In genomic region chr12:2052861-2053674, GRCh38 we compare ENCODE assay signal across 9 cellular contexts. TPM values are rescaled to one million over a fixed set of nuclear protein-coding genes. Genes with fewer than 3 reads are reported as not detected.
DNase-seq lines count a peak whose midpoint lies in the region; ATAC-seq, FAIRE-seq and TF ChIP-seq lines count a peak whose summit lies in the region.
"Had no signal": no experiment of that assay in that cellular context is flagged by ENCODE, and none has a peak within 500 bp of the region (broad histone marks: within the 10 kb centered on the region; RNA-seq: fewer than 3 reads in every experiment).

Gene CACNA1C (plus strand): TSS chr12:2052987. CDS start chr12:2053563, 576 bp downstream.

- ATAC-seq in HepG2 (peak; percentile 80), HG03108 (IDR thresholded peaks at IDR 0.05; ENCODE audit: unreplicated experiment) (no peak)

- TF ChIP-seq CTCF in Loucy (conservative IDR thresholded peaks at IDR 0.05; ENCODE audit: low read length) (no peak), VCaP (conservative IDR thresholded peaks at IDR 0.05) (peak; percentile 69), dorsolateral prefrontal cortex (IDR thresholded peaks at IDR 0.05 in 54 of 56, conservative IDR thresholded peaks at IDR 0.05 in 2 of 56; ENCODE audit: low read depth in 1 of 56, partially characterized antibody in 56 of 56) (peak in 49 of 56 donors; percentile 7 to 63 (median 42)), HepG2 (CRISPR knock-in tag; IDR thresholded peaks at IDR 0.05) (no peak)

- H3F3A ChIP-seq in Loucy (ENCODE audit: low read depth), result no peaks in the 10 kb centered on the region

- in situ Hi-C loops in HepG2 (cut with HindIII; ENCODE audit: extremely low pct_ligation_motif_present, low pct_unique_long_range_greater_than_20kb), result loop anchor here (10.0 kb wide), 1 partner anchor 532 kb away; no protein-coding TSS in a partner anchor

- H3K4me3 ChIP-seq in Loucy (ENCODE audit: low read length, poor library complexity, severe bottlenecking) (peak within 1 kb of the TSS; percentile 67), dorsolateral prefrontal cortex (peak within 1 kb of the TSS; percentile 55 to 85 (median 72)), HepG2 (replicated peaks in 1 of 3; ENCODE audit: insufficient read depth in 1 of 3, low read depth in 2 of 3, low read length in 3 of 3) (peak within 1 kb of the TSS; percentile 33 to 66 (median 54); a peak in 4 of 6 replicates)

- H2AFZ ChIP-seq in Loucy (ENCODE audit: low read length), result peak within 1 kb of the TSS; percentile 83
- no peak within 1 kb of the TSS for H2AFZ ChIP-seq in HepG2 (ENCODE audit: low read length)

- no TSS peak for BruUV-seq in HepG2 (replicated peaks; lab: Mats Ljungman, UMichigan)

- TF ChIP-seq EP300 in HepG2 (IDR thresholded peaks at IDR 0.05; ENCODE audit: low read depth in 2 of 2, low read length in 2 of 2), result no peak
- TF ChIP-seq EP300 in HepG2 (CRISPR knock-in tag; IDR thresholded peaks at IDR 0.05; ENCODE audit: borderline replicate concordance), result no peak

- H3K9me2 ChIP-seq in Loucy (replicated peaks; ENCODE audit: low read depth, low read length), result no peaks in the 10 kb centered on the region

- peak; percentile 36 for DNase-seq in COR-L47 (lab: John Stamatoyannopoulos, UW)
- DNase-seq in dorsolateral prefrontal cortex, result peak in 9 of 10 donors; percentile 37 to 79 (median 60)
- DNase-seq in HepG2 (ENCODE audit: low spot score), result no peak
- DNase-seq in stimulated activated CD4-positive, alpha-beta T cell treated with anti-CD3 and anti-CD28 coated beads, Interleukin-4, amount 100 ng/mL, for 24 hours, result peak; percentile 32
- no peak for DNase-seq in NAMALWA (ENCODE audit: low spot score)

- FAIRE-seq in HepG2 (lab: Jason Lieb, UNC), result no peak

- H3K27ac ChIP-seq in VCaP, result peak within 1 kb of the TSS; percentile 78
- H3K27ac ChIP-seq in dorsolateral prefrontal cortex, result peak within 1 kb of the TSS in 57 of 59 donors; percentile 16 to 95 (median 83)
- no peak within 1 kb of the TSS for H3K27ac ChIP-seq in HepG2 (ENCODE audit: extremely low read length, insufficient read depth, low read length)

- H3K9ac ChIP-seq in Loucy (ENCODE audit: low read depth, low read length, poor library complexity, severe bottlenecking) (no peak within 1 kb of the TSS), HepG2 (ENCODE audit: insufficient read depth, low read depth, low read length) (no peak within 1 kb of the TSS)

- CTCF ChIA-PET in HepG2 (lab: Yijun Ruan, JAX; ENCODE audit: low intra/inter-chr PET ratio, low total read pairs), result no interaction called here

- H3K4me1 ChIP-seq in Loucy (ENCODE audit: insufficient read depth, low read length, poor library complexity, severe bottlenecking), result no peaks in the 10 kb centered on the region
- peaks cover 30% of the 10 kb centered on the region for H3K4me1 ChIP-seq in HepG2 (ENCODE audit: insufficient read depth, low read length)

- H3K4me2 ChIP-seq in Loucy (ENCODE audit: low read depth, low read length, poor library complexity, severe bottlenecking), result peak within 1 kb of the TSS; percentile 88
- H3K4me2 ChIP-seq in HepG2 (ENCODE audit: low read depth, low read length), result peak within 1 kb of the TSS; percentile 65

- H3K36me3 ChIP-seq in Loucy (ENCODE audit: insufficient read depth, low read length) (no peaks in the 10 kb centered on the region), HepG2 (replicated peaks in 1 of 2; ENCODE audit: control insufficient read depth in 1 of 2, insufficient read depth in 2 of 2, low read length in 2 of 2) (no peaks in the 10 kb centered on the region)

- intact Hi-C loops in dorsolateral prefrontal cortex (cut with DNase I) (loop anchor here (1.0 to 5.0 kb wide), 3 partner anchors 16 to 529 kb away; no protein-coding TSS in a partner anchor), HepG2 (cut with micrococcal nuclease; ENCODE audit: unreplicated experiment) (no loop called here)

- H3K9me3 ChIP-seq in Loucy (ENCODE audit: insufficient read depth, low read depth, low read length) (no peaks in the 10 kb centered on the region), HepG2 (ENCODE audit: low read length) (no peaks in the 10 kb centered on the region)

- H4K20me1 ChIP-seq in Loucy (ENCODE audit: insufficient read depth, low read length, poor library complexity, severe bottlenecking) (no peaks in the 10 kb centered on the region), HepG2 (ENCODE audit: insufficient read depth, low read length) (no peaks in the 10 kb centered on the region)

- peaks cover 36% of the 10 kb centered on the region for H3K27me3 ChIP-seq in Loucy (ENCODE audit: insufficient read depth, low read length, poor library complexity, severe bottlenecking)
- H3K27me3 ChIP-seq in dorsolateral prefrontal cortex, result peaks cover 0 to 3% (median 0%) of the 10 kb centered on the region in 45 donors
- H3K27me3 ChIP-seq in HepG2 (ENCODE audit: control insufficient read depth in 1 of 2, insufficient read depth in 2 of 2, low read length in 2 of 2), result peaks cover 6 to 79% of the 10 kb centered on the region in 2 experiments

- no peaks in the 10 kb centered on the region for H3K79me2 ChIP-seq in Loucy (ENCODE audit: insufficient read depth, low read length)
- no peaks in the 10 kb centered on the region for H3K79me2 ChIP-seq in HepG2 (ENCODE audit: insufficient read depth, low read length)

- TF ChIP-seq POLR2A in HepG2 (IDR thresholded peaks at IDR 0.05; ENCODE audit: insufficient read depth in 1 of 2, low read depth in 2 of 2, low read length in 2 of 2), result no peak

- POLR2A ChIA-PET in HepG2 (lab: Yijun Ruan, JAX), result no interaction called here

- no peak for TF ChIP-seq RAD21 in HepG2 (CRISPR knock-in tag; IDR thresholded peaks at IDR 0.05)

- WGBS in HepG2 (ENCODE audit: low lambda C conversion rate), result 21% methylated on average over 16 of the region's 83 CpGs

TF ChIP-seq in HepG2, 621 proteins besides CTCF, POLR2A, EP300 and RAD21:
- TF ChIP-seq, protein P1, sequence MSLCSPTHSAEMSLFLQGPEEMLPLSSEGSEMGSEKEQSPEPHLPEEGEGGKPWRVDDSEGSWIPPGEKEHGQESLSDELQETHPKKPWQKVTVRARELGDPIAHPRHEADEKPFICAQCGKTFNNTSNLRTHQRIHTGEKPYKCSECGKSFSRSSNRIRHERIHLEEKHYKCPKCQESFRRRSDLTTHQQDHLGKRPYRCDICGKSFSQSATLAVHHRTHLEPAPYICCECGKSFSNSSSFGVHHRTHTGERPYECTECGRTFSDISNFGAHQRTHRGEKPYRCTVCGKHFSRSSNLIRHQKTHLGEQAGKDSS (CRISPR knock-in tag; IDR thresholded peaks at IDR 0.05; ENCODE audit: borderline replicate concordance, low read depth), result no peak
- TF ChIP-seq EZH2 (conservative IDR thresholded peaks at IDR 0.05; ENCODE audit: low read depth, low read length) (peak; percentile 97), HNRNPUL1 (IDR thresholded peaks at IDR 0.05; ENCODE audit: low read depth, low read length) (no peak), ZNF383 (CRISPR knock-in tag; IDR thresholded peaks at IDR 0.05; ENCODE audit: borderline replicate concordance) (no peak), ZNF451 (CRISPR knock-in tag; IDR thresholded peaks at IDR 0.05) (no peak), NR2F1 (CRISPR knock-in tag; IDR thresholded peaks at IDR 0.05) (no peak), KDM6A (CRISPR knock-in tag; IDR thresholded peaks at IDR 0.05; ENCODE audit: low read depth) (no peak)
- TF ChIP-seq, protein P2, sequence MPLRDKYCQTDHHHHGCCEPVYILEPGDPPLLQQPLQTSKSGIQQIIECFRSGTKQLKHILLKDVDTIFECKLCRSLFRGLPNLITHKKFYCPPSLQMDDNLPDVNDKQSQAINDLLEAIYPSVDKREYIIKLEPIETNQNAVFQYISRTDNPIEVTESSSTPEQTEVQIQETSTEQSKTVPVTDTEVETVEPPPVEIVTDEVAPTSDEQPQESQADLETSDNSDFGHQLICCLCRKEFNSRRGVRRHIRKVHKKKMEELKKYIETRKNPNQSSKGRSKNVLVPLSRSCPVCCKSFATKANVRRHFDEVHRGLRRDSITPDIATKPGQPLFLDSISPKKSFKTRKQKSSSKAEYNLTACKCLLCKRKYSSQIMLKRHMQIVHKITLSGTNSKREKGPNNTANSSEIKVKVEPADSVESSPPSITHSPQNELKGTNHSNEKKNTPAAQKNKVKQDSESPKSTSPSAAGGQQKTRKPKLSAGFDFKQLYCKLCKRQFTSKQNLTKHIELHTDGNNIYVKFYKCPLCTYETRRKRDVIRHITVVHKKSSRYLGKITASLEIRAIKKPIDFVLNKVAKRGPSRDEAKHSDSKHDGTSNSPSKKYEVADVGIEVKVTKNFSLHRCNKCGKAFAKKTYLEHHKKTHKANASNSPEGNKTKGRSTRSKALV (CRISPR knock-in tag; IDR thresholded peaks at IDR 0.05), result peak; percentile 84
- TF ChIP-seq, protein P3, sequence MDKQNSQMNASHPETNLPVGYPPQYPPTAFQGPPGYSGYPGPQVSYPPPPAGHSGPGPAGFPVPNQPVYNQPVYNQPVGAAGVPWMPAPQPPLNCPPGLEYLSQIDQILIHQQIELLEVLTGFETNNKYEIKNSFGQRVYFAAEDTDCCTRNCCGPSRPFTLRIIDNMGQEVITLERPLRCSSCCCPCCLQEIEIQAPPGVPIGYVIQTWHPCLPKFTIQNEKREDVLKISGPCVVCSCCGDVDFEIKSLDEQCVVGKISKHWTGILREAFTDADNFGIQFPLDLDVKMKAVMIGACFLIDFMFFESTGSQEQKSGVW (CRISPR knock-in tag; IDR thresholded peaks at IDR 0.05; ENCODE audit: borderline replicate concordance), result no peak

RNA-seq across cellular contexts. Expression of gene CACNA1C, which starts in this region (rescaled TPM):
- total RNA-seq in dorsolateral prefrontal cortex (100 to 1,000 TPM in 2 of 120 experiments, 10 to 100 TPM in 118; 25.8 to 103 (median 68.4) TPM), HepG2 (2016; rRNA removed; fragmentation: Illumina TruSeq; extraction: Trizol) (not detected in 2 replicates)
- not detected in 2 replicates for total RNA-seq in HepG2 (2016; cell fraction: cytosol; rRNA removed; fragmentation: Illumina TruSeq; extraction: Trizol; ENCODE audit: low read depth)
- total RNA-seq in HepG2 (2016; cell fraction: insoluble cytoplasmic fraction; rRNA removed; fragmentation: Illumina TruSeq; extraction: Trizol), result not detected in 2 replicates
- not detected in 2 replicates for total RNA-seq in HepG2 (2016; cell fraction: membrane; rRNA removed; fragmentation: Illumina TruSeq; extraction: Trizol)
- total RNA-seq in HepG2 (2016; cell fraction: nucleus; rRNA removed; fragmentation: Illumina TruSeq; extraction: Trizol), result not detected in 2 replicates
- polyA plus RNA-seq in HepG2 (2011; rRNA removed), result 0.05 TPM in 1 of 2 replicates, not detected in the other
- 0.01 TPM in 2 replicates for polyA plus RNA-seq in HepG2 (2011; cell fraction: cytosol; rRNA removed)
- 0.06 and 0.19 TPM in 2 replicates for polyA plus RNA-seq in HepG2 (2011; cell fraction: nucleus; rRNA removed)
- polyA plus RNA-seq in HepG2 (2012), result 0.04 TPM in 1 of 2 replicates, not detected in the other
- not detected in 2 replicates for polyA plus RNA-seq in HepG2 (2016; cell fraction: cytosol; fragmentation: Illumina TruSeq; extraction: Trizol; ENCODE audit: low read depth)
- not detected in 2 replicates for polyA plus RNA-seq in HepG2 (2016; cell fraction: insoluble cytoplasmic fraction; fragmentation: Illumina TruSeq; extraction: Trizol; ENCODE audit: low read depth)
- not detected in 2 replicates for polyA plus RNA-seq in HepG2 (2016; cell fraction: membrane; fragmentation: Illumina TruSeq; extraction: Trizol; ENCODE audit: low read depth)
- not detected in 2 replicates for polyA plus RNA-seq in HepG2 (2016; cell fraction: nucleus; fragmentation: Illumina TruSeq; extraction: Trizol; ENCODE audit: insufficient read depth, low read depth)
- polyA minus RNA-seq in HepG2 (2011; rRNA and poly(A)+ RNA removed; ENCODE audit: low replicate concordance), result 0.06 and 0.80 TPM in 2 replicates
- polyA minus RNA-seq in HepG2 (2011; cell fraction: cytosol; rRNA and poly(A)+ RNA removed), result not detected in 2 replicates
- polyA minus RNA-seq in HepG2 (2011; cell fraction: nucleus; rRNA and poly(A)+ RNA removed), result 0.13 and 0.37 TPM in 2 replicates
- total RNA-seq: HT1080 had no signal

Comparison
In these comparisons a context has a peak if more than half of its experiments do, and no peak if none do; other contexts are left out.
1. RNA of gene CACNA1C (total RNA-seq): 25.8 to 103 TPM in dorsolateral prefrontal cortex; not detected in HepG2; every median in the first group is over 10 times any median in the second.
2. Peak in ATAC-seq, H3K4me3 ChIP-seq and H3K4me2 ChIP-seq in HepG2; RNA of the gene not detected or under 1 TPM.
3. DNase-seq: peak in COR-L47 (single experiment), dorsolateral prefrontal cortex (9 of 10) and stimulated activated CD4-positive, alpha-beta T cell treated with anti-CD3 and anti-CD28 coated beads, Interleukin-4, amount 100 ng/mL, for 24 hours (single experiment); none in HepG2 (single experiment) and NAMALWA (single experiment).
4. CTCF ChIP-seq: peak in VCaP (single experiment) and dorsolateral prefrontal cortex (49 of 56); none in Loucy (single experiment) and HepG2 (single experiment).
5. Peak in every context shown above with its lines, with median percentiles within 50 percentile points of each other: H3K4me3 ChIP-seq.